10 cellular contexts compared by ENCODE assay signal in the genomic region with DNA sequence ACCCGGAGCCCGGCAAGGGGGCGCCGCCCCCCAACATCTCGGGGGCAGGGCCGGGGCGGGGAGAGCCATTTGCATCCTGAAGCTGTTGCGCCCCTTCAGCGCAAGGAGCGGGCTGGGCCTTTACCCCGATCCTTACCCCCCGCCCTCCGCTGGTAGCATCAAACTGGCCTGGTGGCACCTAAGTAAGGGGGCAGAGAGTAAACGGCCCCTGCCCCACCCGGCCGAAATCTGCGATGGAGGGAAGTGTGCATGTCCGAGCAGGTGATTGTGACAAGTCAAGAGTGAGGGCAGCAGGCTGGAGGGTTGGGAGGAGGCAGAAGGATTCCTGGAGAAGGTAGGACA.
DNase-seq lines count a peak whose midpoint lies in the region; ATAC-seq and TF ChIP-seq lines count a peak whose summit lies in the region.
"Had no signal": no experiment of that assay in that cellular context is flagged by ENCODE, and none has a peak within 500 bp of the region (broad histone marks: within the 10 kb centered on the region; RNA-seq: fewer than 3 reads in every experiment).

No MANE protein-coding gene starts in this region.

- H3K9ac ChIP-seq in GM23248 = no peak overlapping the region
- no peak overlapping the region for H3K9ac ChIP-seq in skeletal muscle satellite cell (ENCODE audit: low read depth, low read length)
- H3K9ac ChIP-seq: KMS-11 had no signal

- H3K4me2 ChIP-seq in GM23248 (ENCODE audit: unreplicated experiment) = peak overlapping the region; percentile 79
- peak overlapping the region; percentile 91 for H3K4me2 ChIP-seq in skeletal muscle satellite cell (ENCODE audit: low read length)
- H3K4me2 ChIP-seq: KMS-11 had no signal

- no peaks in the 10 kb centered on the region for H3K4me1 ChIP-seq in GM23248 (ENCODE audit: insufficient read depth)
- H3K4me1 ChIP-seq in skeletal muscle satellite cell (ENCODE audit: control insufficient read depth, insufficient read depth, low read length) = peaks cover 14% of the 10 kb centered on the region

- H3K79me2 ChIP-seq in GM23248 (ENCODE audit: insufficient read depth) = no peaks in the 10 kb centered on the region

- 0 out of 2 replicates have a peak overlapping the region, but pooled peaks have one; percentile 75 for H2AFZ ChIP-seq in GM23248

- peaks cover 13 to 29% (median 15%) of the 10 kb centered on the region in 3 donors for H3K27me3 Mint-ChIP-seq in immature natural killer cell (ENCODE audit: low read depth in 3 of 3)

- H3K9me2 ChIP-seq in GM23248 (ENCODE audit: insufficient read depth) = no peaks in the 10 kb centered on the region

- peak overlapping the region; percentile 67 for H3K4me3 ChIP-seq in GM23248
- H3K4me3 ChIP-seq in astrocyte of the cerebellum (ENCODE audit: low read depth, low read length) = peak overlapping the region; percentile 52
- peak overlapping the region; percentile 70 for H3K4me3 ChIP-seq in skeletal muscle satellite cell (ENCODE audit: low read length)

- TF ChIP-seq CTCF in astrocyte of the cerebellum (IDR thresholded peaks at IDR 0.05; ENCODE audit: low read depth, low read length, missing control alignments) = no peak

- H3K4me1 Mint-ChIP-seq in immature natural killer cell = peaks cover 6 to 25% of the 10 kb centered on the region in 2 donors

- no peak for ATAC-seq in GM18861 (IDR thresholded peaks at IDR 0.05; ENCODE audit: unreplicated experiment)

- H3K27me3 ChIP-seq in GM23248 (replicated peaks; ENCODE audit: insufficient read depth) (peaks cover 9% of the 10 kb centered on the region), skeletal muscle satellite cell (ENCODE audit: control insufficient read depth, insufficient read depth, low read length) (peaks cover 31% of the 10 kb centered on the region)

- peaks cover 0 to 9% (median 6%) of the 10 kb centered on the region in 3 donors for H3K36me3 Mint-ChIP-seq in immature natural killer cell

- 64 to 76% methylated on average over 11 to 15 of the region's 18 CpGs for WGBS in GM23248 (ENCODE audit: low coverage in 1 of 2, low lambda C conversion rate in 2 of 2, missing lambda C conversion rate in 2 of 2), 2 experiments

- 0 out of 2 replicates have a peak, but pooled peaks cover under 1% of the 10 kb centered on the region for H3F3A ChIP-seq in GM23248 (ENCODE audit: insufficient read depth)

- no peaks in the 10 kb centered on the region for H3K9me3 ChIP-seq in GM23248 (ENCODE audit: low read depth)
- no peaks in the 10 kb centered on the region for H3K9me3 ChIP-seq in skeletal muscle satellite cell (replicated peaks; ENCODE audit: low read length)

- H3K27ac ChIP-seq in GM23248 = no peak overlapping the region
- H3K27ac ChIP-seq: KMS-11 had no signal

- H3K9me3 Mint-ChIP-seq in immature natural killer cell = no peaks in the 10 kb centered on the region

- no peaks in the 10 kb centered on the region for H3K36me3 ChIP-seq in GM23248 (ENCODE audit: low read depth)
- no peaks in the 10 kb centered on the region for H3K36me3 ChIP-seq in skeletal muscle satellite cell (ENCODE audit: insufficient read depth, low read length)

- peak overlapping the region; percentile 18 to 61 (median 51) for H3K4me3 Mint-ChIP-seq in immature natural killer cell

- no peak overlapping the region for H3K27ac Mint-ChIP-seq in immature natural killer cell

- no peak for DNase-seq in GM23248
- DNase-seq in astrocyte of the cerebellum (ENCODE audit: low read depth) = no peak
- no peak for DNase-seq in immature natural killer cell
- no peak for DNase-seq in glomerular visceral epithelial cell (ENCODE audit: extremely low spot score)
- no peak for DNase-seq in AML-193 (lab: John Stamatoyannopoulos, UW)
- no peak for DNase-seq in NCI-H1105 (lab: John Stamatoyannopoulos, UW)
- DNase-seq: SW 1271 had no signal

- no peaks in the 10 kb centered on the region for H4K20me1 ChIP-seq in GM23248 (ENCODE audit: insufficient read depth)

- in situ Hi-C loops in GM23248 (cut with MboI) (no loop called here), astrocyte of the cerebellum (cut with HindIII; ENCODE audit: low sequenced_read_pairs) (no loop called here)
